8 cellular contexts compared by ENCODE assay signal in genomic region chr1:50422946-50423669, GRCh38. TPM values are rescaled to one million over a fixed set of nuclear protein-coding genes. Genes with fewer than 3 reads are reported as not detected.
DNase-seq lines count a peak whose midpoint lies in the region; ATAC-seq, FAIRE-seq and TF ChIP-seq lines count a peak whose summit lies in the region.

TSS of gene DMRTA2 (minus strand) at chr1:50423443. CDS start at chr1:50421536, 1,907 bp downstream.

- H3K9ac ChIP-seq in H1 (replicated peaks in 1 of 4; ENCODE audit: extremely low read depth in 1 of 4, low read depth in 3 of 4, low read length in 3 of 4): no peak within 1 kb of the TSS

- POLR2A ChIA-PET in AG04449 (lab: Yijun Ruan, JAX) (no interaction called here), H1 (lab: Charles Lee; ENCODE audit: partially characterized antibody) (interaction anchor here (0.8 to 0.9 kb wide), 2 partner anchors 239 to 282 kb away, joined by 3 read pairs; no protein-coding TSS in a partner anchor)
- POLR2A ChIA-PET in naive thymus-derived CD8-positive, alpha-beta T cell (lab: Charles Lee): no interaction called here

- H3K4me1 ChIP-seq in H1 (replicated peaks in 1 of 4; ENCODE audit: control insufficient read depth in 3 of 4, insufficient read depth in 4 of 4, low read length in 3 of 4): peaks cover 6 to 32% (median 18%) of the 10 kb centered on the region in 4 experiments; a peak in 6 of 7 replicates

- peaks cover 38 to 89% (median 74%) of the 10 kb centered on the region in 5 donors for H3K27me3 Mint-ChIP-seq in naive thymus-derived CD8-positive, alpha-beta T cell

- H4K5ac ChIP-seq in H1 (ENCODE audit: insufficient read length, low read depth, low read length): no peak within 1 kb of the TSS

- peak within 1 kb of the TSS; percentile 73 to 74 for H3K4me2 ChIP-seq in H1 (ENCODE audit: insufficient read depth in 1 of 2, low read depth in 2 of 2, low read length in 2 of 2)

- TF ChIP-seq CTCF in AG04449 (IDR thresholded peaks at IDR 0.05; ENCODE audit: insufficient read depth, low read length, missing control alignments) (no peak), GM20000 (IDR thresholded peaks at IDR 0.05; ENCODE audit: extremely low read depth, missing control alignments) (no peak), H1 (IDR thresholded peaks at IDR 0.05; ENCODE audit: control extremely low read depth in 1 of 3, insufficient read depth in 1 of 3, low read depth in 1 of 3, low read length in 3 of 3) (no peak)

- H2BK20ac ChIP-seq in H1 (ENCODE audit: low read length): no peak within 1 kb of the TSS

- H3K18ac ChIP-seq in H1 (ENCODE audit: extremely low read depth, low read length): no peak within 1 kb of the TSS

- ATAC-seq in naive thymus-derived CD8-positive, alpha-beta T cell: no peak
- no peak for ATAC-seq in HG03039 (IDR thresholded peaks at IDR 0.05; ENCODE audit: unreplicated experiment)

- H3K36me3 Mint-ChIP-seq in naive thymus-derived CD8-positive, alpha-beta T cell: peaks cover 0 to 8% (median 0%) of the 10 kb centered on the region in 3 donors

- H3K27ac ChIP-seq in H1 (ENCODE audit: low read depth, low read length): no peak within 1 kb of the TSS

- no peak within 1 kb of the TSS for H2AK5ac ChIP-seq in H1 (ENCODE audit: low read depth, low read length)

- DNase-seq in AG04449 (ENCODE audit: low read depth, low spot score): no peak
- peak; percentile 77 for DNase-seq in GM20000 (ENCODE audit: low spot score)
- peak; percentile 97 for DNase-seq in NCI-H774 (lab: John Stamatoyannopoulos, UW)
- DNase-seq in H1 (ENCODE audit: low read depth in 1 of 2, low spot score in 2 of 2): peak in 1 of 2 experiments; percentile 87
- no peak for DNase-seq in naive thymus-derived CD8-positive, alpha-beta T cell
- DNase-seq in ureter (ENCODE audit: low spot score): no peak
- DNase-seq in HK-2 (ENCODE audit: unreplicated experiment): no peak

- H2BK15ac ChIP-seq in H1 (ENCODE audit: low read length): no peak within 1 kb of the TSS

- H2AFZ ChIP-seq in H1 (ENCODE audit: low read length): no peak within 1 kb of the TSS

- H3K36me3 ChIP-seq in H1 (ENCODE audit: control insufficient read depth in 2 of 4, insufficient read depth in 4 of 4, low read length in 3 of 4): peaks cover 0 to 13% (median 0%) of the 10 kb centered on the region in 4 experiments; a peak in 1 of 8 replicates

- peak within 1 kb of the TSS in 2 of 10 donors; percentile 24 to 68 for H3K27ac Mint-ChIP-seq in naive thymus-derived CD8-positive, alpha-beta T cell

- no peaks in the 10 kb centered on the region; a peak in 1 of 4 replicates for H3K9me3 ChIP-seq in H1 (ENCODE audit: insufficient read depth in 2 of 2, low read depth in 1 of 2, low read length in 1 of 2)

- no peak within 1 kb of the TSS for H2BK5ac ChIP-seq in H1 (ENCODE audit: low read depth, low read length)

- WGBS in H1 (ENCODE audit: extremely low coverage in 1 of 2, insufficient coverage in 1 of 2, insufficient read length in 1 of 2, insufficient replicate concordance in 2 of 2, low coverage in 1 of 2, low lambda C conversion rate in 2 of 2, missing lambda C conversion rate in 1 of 2), 2 experiments: 2% methylated on average over 52 of the region's 61 CpGs; no CpG with 5 or more reads in 1 of the 2 experiments

- no peak for TF ChIP-seq RAD21 in H1 (IDR thresholded peaks at IDR 0.05 in 1 of 2, conservative IDR thresholded peaks at IDR 0.05 in 1 of 2; ENCODE audit: low read depth in 2 of 2, low read length in 2 of 2)

- peaks cover 0 to 3% (median 0%) of the 10 kb centered on the region in 9 donors for H3K9me3 Mint-ChIP-seq in naive thymus-derived CD8-positive, alpha-beta T cell

- no peak within 1 kb of the TSS for H3K4ac ChIP-seq in H1 (replicated peaks; ENCODE audit: insufficient read length, low read depth, low read length)

- H3K56ac ChIP-seq in H1 (replicated peaks; ENCODE audit: insufficient read length, low read depth, low read length): no peak within 1 kb of the TSS

- peaks cover 38 to 66% (median 57%) of the 10 kb centered on the region in 4 donors for H3K4me1 Mint-ChIP-seq in naive thymus-derived CD8-positive, alpha-beta T cell

- no peak for TF ChIP-seq EP300 in H1 (IDR thresholded peaks at IDR 0.05; ENCODE audit: borderline replicate concordance in 1 of 2, low read depth in 2 of 2, low read length in 2 of 2)

- peaks cover 99 to 100% (median 99%) of the 10 kb centered on the region in 4 experiments for H3K27me3 ChIP-seq in H1 (replicated peaks in 1 of 4; ENCODE audit: control insufficient read depth in 3 of 4, extremely low read depth in 1 of 4, insufficient read depth in 3 of 4, low read length in 3 of 4)

- 0 out of 2 replicates have a peak within 1 kb of the TSS, but pooled peaks have one; percentile 27 for H2BK12ac ChIP-seq in H1 (ENCODE audit: low read depth, low read length)

- H4K8ac ChIP-seq in H1 (ENCODE audit: extremely low read depth, insufficient read depth, low read length): peak within 1 kb of the TSS; percentile 43; the same call in 1 of the 2 replicates

- no peak for FAIRE-seq in H1 (lab: Jason Lieb, UNC)

- H4K20me1 ChIP-seq in H1 (replicated peaks in 1 of 2; ENCODE audit: control insufficient read depth in 1 of 2, insufficient read depth in 2 of 2, low read length in 2 of 2): peaks cover 15 to 43% of the 10 kb centered on the region in 2 experiments

- no peak within 1 kb of the TSS for H4K91ac ChIP-seq in H1 (replicated peaks; ENCODE audit: insufficient read length, low read length)

- H3K79me1 ChIP-seq in H1 (ENCODE audit: low read depth, low read length): no peaks in the 10 kb centered on the region

- H3K14ac ChIP-seq in H1 (ENCODE audit: insufficient read length): no peak within 1 kb of the TSS

- H3K4me3 Mint-ChIP-seq in naive thymus-derived CD8-positive, alpha-beta T cell: peak within 1 kb of the TSS; percentile 75 to 95 (median 86)

- H3K4me3 ChIP-seq in AG04449 (ENCODE audit: low read depth, low read length) (peak within 1 kb of the TSS; percentile 31), H1 (ENCODE audit: extremely low read depth in 1 of 4, insufficient read depth in 2 of 4, low read depth in 3 of 4, low read length in 4 of 4) (peak within 1 kb of the TSS; percentile 20 to 56 (median 34))

- TF ChIP-seq POLR2A in H1 (IDR thresholded peaks at IDR 0.05; ENCODE audit: control extremely low read depth in 1 of 2, low read depth in 2 of 2, low read length in 2 of 2): no peak

- peaks cover 14% of the 10 kb centered on the region; the same call in 1 of the 2 replicates for H3K23me2 ChIP-seq in H1 (ENCODE audit: low read depth, low read length)

- H2BK120ac ChIP-seq in H1 (replicated peaks; ENCODE audit: low read depth, low read length): no peak within 1 kb of the TSS

- no peaks in the 10 kb centered on the region for H3K79me2 ChIP-seq in H1 (ENCODE audit: control insufficient read depth in 1 of 2, insufficient read depth in 2 of 2, low read length in 2 of 2)

- no peak within 1 kb of the TSS for H3K23ac ChIP-seq in H1 (ENCODE audit: insufficient read length)

- CTCF ChIA-PET in AG04449 (lab: Yijun Ruan, JAX): interaction anchor here (0.8 to 2.0 kb wide), 2 partner anchors 10 to 19 kb away, joined by 3 to 7 read pairs; no protein-coding TSS in a partner anchor
- CTCF ChIA-PET in H1 (lab: Charles Lee; ENCODE audit: partially characterized antibody): interaction anchor here (0.8 to 7.4 kb wide), 9 partner anchors 8 to 281 kb away, joined by 3 to 32 read pairs (median 4); no protein-coding TSS in a partner anchor

TF ChIP-seq in H1, 55 proteins besides CTCF, POLR2A, EP300 and RAD21 (continues in another document):
- TF ChIP-seq BCL11A (IDR thresholded peaks at IDR 0.05; ENCODE audit: low read depth in 2 of 2, low read length in 2 of 2): no peak
- no peak for TF ChIP-seq SP4 (IDR thresholded peaks at IDR 0.05; ENCODE audit: low read length)
- no peak for TF ChIP-seq ASH2L (IDR thresholded peaks at IDR 0.05; ENCODE audit: low read length)
- peak; percentile 56 for TF ChIP-seq MAX (IDR thresholded peaks at IDR 0.05)
- peak; percentile 62 for TF ChIP-seq KDM4A (IDR thresholded peaks at IDR 0.05; ENCODE audit: low read depth, low read length, severe bottlenecking)
- no peak for TF ChIP-seq RFX5 (IDR thresholded peaks at IDR 0.05; ENCODE audit: borderline replicate concordance, low read depth, low read length)
- TF ChIP-seq E2F6 (IDR thresholded peaks at IDR 0.05): peak; percentile 51; the same call in 1 of the 2 replicates
- TF ChIP-seq CBX8 (IDR thresholded peaks at IDR 0.05; ENCODE audit: borderline replicate concordance, low read depth, low read length): no peak
- no peak for TF ChIP-seq RXRA (IDR thresholded peaks at IDR 0.05; ENCODE audit: insufficient read depth, low read depth, low read length)
- no peak for TF ChIP-seq KDM5A (IDR thresholded peaks at IDR 0.05; ENCODE audit: low read length)
- no peak for TF ChIP-seq USF2 (IDR thresholded peaks at IDR 0.05; ENCODE audit: low read length)
- no peak for TF ChIP-seq TBP (IDR thresholded peaks at IDR 0.05; ENCODE audit: low read depth, low read length)

RNA-seq across cellular contexts. Expression of gene DMRTA2, which starts in this region (rescaled TPM):
- not detected in 2 replicates for total RNA-seq in H1 (2021; fragmentation: NEBNext Ultra II Directional; extraction: Animal tissue kit (Norgen Biotek cat#: 25700))
- 0.03 TPM in 1 of 2 replicates, not detected in the other for polyA plus RNA-seq in H1 (2011; rRNA removed)
- 0.03 TPM for polyA plus RNA-seq in H1 (2011; cell fraction: cytosol; rRNA removed)
- polyA plus RNA-seq in H1 (2011; cell fraction: nucleus; rRNA removed): not detected
- polyA plus RNA-seq in H1 (2012, experiment 1 of 2): 0.05 TPM in 1 of 4 replicates, not detected in the others
- polyA plus RNA-seq in H1 (2012, experiment 2 of 2): not detected
- 0.02 TPM for polyA plus RNA-seq in H1 (2013, experiment 1 of 2)
- polyA plus RNA-seq in H1 (2013, experiment 2 of 2): 0.02 TPM
- polyA minus RNA-seq in H1 (2011; rRNA and poly(A)+ RNA removed): not detected in 2 replicates
- not detected for polyA minus RNA-seq in H1 (2011; cell fraction: cytosol; rRNA and poly(A)+ RNA removed)
- polyA minus RNA-seq in H1 (2011; cell fraction: nucleus; rRNA and poly(A)+ RNA removed): not detected
- total RNA-seq in naive thymus-derived CD8-positive, alpha-beta T cell: not detected
- not detected for polyA plus RNA-seq in naive thymus-derived CD8-positive, alpha-beta T cell
- total RNA-seq in ureter: not detected

Comparison
In these comparisons a context has a peak if more than half of its experiments do, and no peak if none do; other contexts are left out.
1. DNase-seq: peak in GM20000 (single experiment) and NCI-H774 (single experiment); none in AG04449 (single experiment), naive thymus-derived CD8-positive, alpha-beta T cell (0 of 10), ureter (single experiment) and HK-2 (single experiment).